ENCODE assay signal across 8 cellular contexts in the genomic region with DNA sequence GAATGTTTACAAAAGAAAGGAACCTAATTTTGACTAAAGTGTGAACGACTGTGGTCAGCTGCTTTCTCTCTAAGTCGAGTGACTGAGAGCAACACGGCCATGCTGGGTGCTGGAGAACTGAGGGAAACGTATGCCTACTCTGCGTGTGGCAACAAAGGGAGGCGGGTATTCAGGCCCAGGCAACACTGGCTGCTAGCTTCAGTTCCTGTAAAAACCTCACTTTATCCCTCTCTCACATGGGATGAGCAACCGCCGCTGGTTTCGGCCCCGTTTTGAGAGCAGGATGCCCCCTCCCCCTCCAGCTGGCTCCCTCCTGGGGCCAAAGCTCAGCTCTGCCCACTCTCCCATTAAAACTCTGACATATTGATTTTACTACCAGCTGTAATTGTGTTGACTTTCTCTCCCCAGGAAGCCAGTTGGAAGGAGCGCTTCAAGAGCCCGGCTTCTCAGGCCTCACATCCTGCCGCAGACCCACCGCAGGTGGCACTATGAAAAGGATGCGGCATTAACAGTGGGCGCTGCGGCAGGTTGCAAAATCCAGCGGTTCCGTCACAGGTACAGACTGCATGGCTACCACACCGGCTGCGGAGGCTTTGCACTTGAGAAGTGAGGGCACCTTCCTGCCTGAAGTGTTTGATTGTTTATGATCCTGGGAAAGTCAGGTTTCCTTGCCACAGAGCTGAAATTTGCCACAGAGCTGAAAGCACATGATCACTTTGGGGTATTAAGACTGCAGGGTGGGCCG. TPM values are rescaled to one million over a fixed set of nuclear protein-coding genes. Genes with fewer than 3 reads are reported as not detected.
DNase-seq lines count a peak whose midpoint lies in the region; ATAC-seq, FAIRE-seq and TF ChIP-seq lines count a peak whose summit lies in the region.

No MANE protein-coding gene starts in this region.

- in situ Hi-C loops in GM12878 (cut with MboI) = no loop called here

- peak; percentile 52 for DNase-seq in NCI-H82 (lab: John Stamatoyannopoulos, UW)
- DNase-seq in NCI-H82 treated with DMSO at 0.1 percent for 48 hours (lab: John Stamatoyannopoulos, UW; ENCODE audit: unreplicated experiment) = no peak
- DNase-seq in Peyer's patch = peak in 2 of 3 donors; percentile 63 to 75
- DNase-seq in GM12878 (ENCODE audit: low read depth, low spot score) = no peak
- DNase-seq in naive thymus-derived CD4-positive, alpha-beta T cell = peak in 7 of 9 donors; percentile 30 to 65 (median 51)
- no peak for DNase-seq in cerebellum (ENCODE audit: low spot score)

- H3K27me3 ChIP-seq in Peyer's patch (no peaks in the 10 kb centered on the region), GM12878 (replicated peaks in 1 of 2; ENCODE audit: control insufficient read depth in 2 of 2, insufficient read depth in 2 of 2, low read length in 1 of 2) (peaks cover 0 to 4% of the 10 kb centered on the region in 2 experiments; a peak in 3 of 4 replicates)
- no peaks in the 10 kb centered on the region for H3K27me3 ChIP-seq in naive thymus-derived CD4-positive, alpha-beta T cell (ENCODE audit: control insufficient read depth in 2 of 2, insufficient read depth in 2 of 2, low read length in 2 of 2)

- BruUV-seq in GM12878 (replicated peaks; lab: Mats Ljungman, UMichigan) = no TSS peak

- TF ChIP-seq CTCF in Peyer's patch (IDR thresholded peaks at IDR 0.05) (no peak), GM12878 (IDR thresholded peaks at IDR 0.05 in 2 of 3, conservative IDR thresholded peaks at IDR 0.05 in 1 of 3; ENCODE audit: control insufficient read depth in 2 of 3, extremely low read depth in 1 of 3, insufficient read depth in 1 of 3, low read depth in 3 of 3, low read length in 3 of 3) (no peak)

- H3K36me3 ChIP-seq in Peyer's patch = no peaks in the 10 kb centered on the region
- H3K36me3 ChIP-seq in GM12878 (ENCODE audit: control insufficient read depth in 2 of 2, insufficient read depth in 2 of 2, low read length in 1 of 2) = no peaks in the 10 kb centered on the region
- no peaks in the 10 kb centered on the region for H3K36me3 ChIP-seq in naive thymus-derived CD4-positive, alpha-beta T cell (ENCODE audit: control insufficient read depth in 2 of 3, insufficient read depth in 3 of 3, low read length in 3 of 3)

- TF ChIP-seq EP300 in GM12878 (IDR thresholded peaks at IDR 0.05; ENCODE audit: borderline replicate concordance in 1 of 2, control insufficient read depth in 1 of 2, low read depth in 2 of 2, low read length in 2 of 2) = no peak

- no peak overlapping the region for H3K4me2 ChIP-seq in GM12878 (ENCODE audit: control insufficient read depth, insufficient read depth)

- intact Hi-C loops in GM12878 (cut with micrococcal nuclease; ENCODE audit: unreplicated experiment) = no loop called here
- intact Hi-C loops in naive thymus-derived CD4-positive, alpha-beta T cell (cut with micrococcal nuclease) = loop anchor here in 1 of 2 donors (2.0 kb wide), 1 partner anchor 17 kb away; no protein-coding TSS in a partner anchor

- peak overlapping the region; percentile 53 to 89 (median 71) for H3K27ac Mint-ChIP-seq in naive thymus-derived CD4-positive, alpha-beta T cell

- H3K4me1 ChIP-seq in Peyer's patch (peaks cover 0 to 70% (median 13%) of the 10 kb centered on the region in 4 donors), GM12878 (ENCODE audit: control insufficient read depth, insufficient read depth, low read length) (peaks cover 4% of the 10 kb centered on the region)
- peaks cover 20 to 28% of the 10 kb centered on the region in 2 donors for H3K4me1 ChIP-seq in naive thymus-derived CD4-positive, alpha-beta T cell (ENCODE audit: control insufficient read depth in 2 of 2, insufficient read depth in 2 of 2, low read length in 2 of 2)

- H4K20me1 ChIP-seq in GM12878 (ENCODE audit: control insufficient read depth, insufficient read depth) = no peaks in the 10 kb centered on the region

- CTCF ChIA-PET in GM12878 (lab: Yijun Ruan, JAX) = interaction anchor here (1.0 to 1.6 kb wide), 2 partner anchors 56 to 103 kb away, joined by 3 to 5 read pairs; no protein-coding TSS in a partner anchor
- CTCF ChIA-PET in naive thymus-derived CD4-positive, alpha-beta T cell (lab: Charles Lee) = interaction anchor here (0.6 to 0.7 kb wide), 2 partner anchors 17 to 348 kb away, joined by 3 read pairs; no protein-coding TSS in a partner anchor

- H3K27ac ChIP-seq in Peyer's patch (peak overlapping the region; percentile 56 to 83 (median 66)), GM12878 (ENCODE audit: control insufficient read depth, insufficient read depth) (no peak overlapping the region), temporal lobe (ENCODE audit: low read depth, low read length) (peak overlapping the region; percentile 86)
- no peak overlapping the region for H3K27ac ChIP-seq in naive thymus-derived CD4-positive, alpha-beta T cell (ENCODE audit: low read depth, low read length)

- H3K36me3 Mint-ChIP-seq in naive thymus-derived CD4-positive, alpha-beta T cell = no peaks in the 10 kb centered on the region

- peak overlapping the region; percentile 62 to 81 (median 75) for H3K4me3 Mint-ChIP-seq in naive thymus-derived CD4-positive, alpha-beta T cell

- no peak for FAIRE-seq in GM12878 (lab: Jason Lieb, UNC)

- TF ChIP-seq POLR2A in Peyer's patch (IDR thresholded peaks at IDR 0.05) (no peak), GM12878 (IDR thresholded peaks at IDR 0.05; ENCODE audit: low read depth, low read length) (no peak)

- TF ChIP-seq RAD21 in GM12878 (IDR thresholded peaks at IDR 0.05; ENCODE audit: insufficient read depth, low read depth, low read length) = no peak

- H3K9me3 ChIP-seq in Peyer's patch (no peaks in the 10 kb centered on the region), GM12878 (replicated peaks; ENCODE audit: control insufficient read depth, insufficient read depth, low read length) (no peaks in the 10 kb centered on the region)
- no peaks in the 10 kb centered on the region for H3K9me3 ChIP-seq in naive thymus-derived CD4-positive, alpha-beta T cell (ENCODE audit: control insufficient read depth in 2 of 3, low read length in 3 of 3)

- peaks cover 0 to 57% (median 5%) of the 10 kb centered on the region in 5 donors for H3K27me3 Mint-ChIP-seq in naive thymus-derived CD4-positive, alpha-beta T cell

- H3K79me2 ChIP-seq in GM12878 (ENCODE audit: control insufficient read depth, insufficient read depth, low read length) = no peaks in the 10 kb centered on the region

- H2AFZ ChIP-seq in GM12878 (ENCODE audit: control insufficient read depth, low read depth, low read length) = no peak overlapping the region

- RAD21 ChIA-PET in GM12878 (lab: Charles Lee; ENCODE audit: unreplicated experiment) = interaction anchor here (1.0 to 1.3 kb wide), 2 partner anchors 104 to 234 kb away, joined by 3 to 4 read pairs; no protein-coding TSS in a partner anchor

- 22% methylated on average over 22 of the region's 22 CpGs for WGBS in GM12878 (ENCODE audit: insufficient coverage, insufficient replicate concordance, low lambda C conversion rate, missing lambda C conversion rate)

- H3K4me3 ChIP-seq in Peyer's patch (peak overlapping the region in 1 of 4 donors; percentile 5), GM12878 (no peak overlapping the region)
- peak overlapping the region; percentile 12 for H3K4me3 ChIP-seq in naive thymus-derived CD4-positive, alpha-beta T cell (ENCODE audit: low read length)

- POLR2A ChIA-PET in GM12878 (lab: Charles Lee) = no interaction called here
- POLR2A ChIA-PET in naive thymus-derived CD4-positive, alpha-beta T cell (lab: Charles Lee) = interaction anchor here (1.2 to 3.1 kb wide), 3 partner anchors 12 to 153 kb away, joined by 5 to 12 read pairs (median 10); partner anchors contain the start of genes IFT122, MBD4 and PLXND1

- SMC1A ChIA-PET in GM12878 (lab: Charles Lee; ENCODE audit: uncharacterized antibody, unreplicated experiment) = no interaction called here

- peak; percentile 52 for ATAC-seq in GM12878
- peak; percentile 68 for ATAC-seq in naive thymus-derived CD4-positive, alpha-beta T cell
- no peak for ATAC-seq in GM21528 (IDR thresholded peaks at IDR 0.05; ENCODE audit: low FRiP score, unreplicated experiment)

- peaks cover 14 to 38% (median 30%) of the 10 kb centered on the region in 7 donors for H3K4me1 Mint-ChIP-seq in naive thymus-derived CD4-positive, alpha-beta T cell

- no peaks in the 10 kb centered on the region for H3K9me3 Mint-ChIP-seq in naive thymus-derived CD4-positive, alpha-beta T cell

- no peak overlapping the region for H3K9ac ChIP-seq in GM12878 (ENCODE audit: control insufficient read depth, insufficient read depth, low read length)

RNA-seq across cellular contexts. Expression of gene PLXND1, which starts 12.7 kb away (rescaled TPM):
- 100 to 1,000 TPM in 1 of 4 donors, 10 to 100 TPM in 3; 13.1 to 305 (median 48.2) TPM for total RNA-seq in Peyer's patch
- 1.1 and 1.7 TPM in 2 replicates for total RNA-seq in GM12878 (2013; cell fraction: nucleolus; rRNA removed)
- 0.16 TPM in 1 of 2 replicates, not detected in the other for total RNA-seq in GM12878 (2014; rRNA removed)
- total RNA-seq in GM12878 (2014; rRNA removed; fragmentation: Illumina TruSeq; extraction: Trizol) = not detected in 2 replicates
- total RNA-seq in GM12878 (2021) = 0.66 and 2.3 TPM in 2 replicates
- 0.49 TPM for polyA plus RNA-seq in GM12878 (2011; ENCODE audit: low read depth)
- 0.01 TPM in 1 of 2 replicates, not detected in the other for polyA plus RNA-seq in GM12878 (2011; rRNA removed)
- 0.04 TPM in 1 of 2 replicates, not detected in the other for polyA plus RNA-seq in GM12878 (2011; cell fraction: cytosol; rRNA removed)
- 0.45 and 0.51 TPM in 2 replicates for polyA plus RNA-seq in GM12878 (2011; cell fraction: nucleus; rRNA removed)
- polyA plus RNA-seq in GM12878 (2012) = 0.29 and 0.51 TPM in 2 replicates
- not detected in 2 replicates for polyA plus RNA-seq in GM12878 (2014; fragmentation: Illumina TruSeq; extraction: Trizol)
- not detected for polyA plus RNA-seq in GM12878 (2014; fragmentation: Nextera tagmentation; extraction: Ambion mirVana)
- polyA plus RNA-seq in GM12878 (2014; rRNA removed) = 0.08 and 0.72 TPM in 2 replicates
- polyA plus RNA-seq in GM12878 (2016; fragmentation: Nextera tagmentation; extraction: Ambion mirVana) = not detected
- 0.44 and 0.46 TPM in 2 replicates for polyA minus RNA-seq in GM12878 (2011; rRNA and poly(A)+ RNA removed)
- polyA minus RNA-seq in GM12878 (2011; cell fraction: cytosol; rRNA and poly(A)+ RNA removed) = not detected in 2 replicates
- polyA minus RNA-seq in GM12878 (2011; cell fraction: nucleus; rRNA and poly(A)+ RNA removed) = not detected in 2 replicates
- 10 to 100 TPM in 2 of 5 experiments, 1 to 10 TPM in 3; 1.9 to 82.5 (median 7.5) TPM for total RNA-seq in naive thymus-derived CD4-positive, alpha-beta T cell
- polyA plus RNA-seq in naive thymus-derived CD4-positive, alpha-beta T cell = under 1 TPM in 1 of 2 donors, not detected in 1; 0.38 TPM
- 24.1 TPM for total RNA-seq in temporal lobe
- total RNA-seq in cerebellum = 47.4 TPM

RNA-seq across cellular contexts. Expression of gene H1-8, which starts 50.8 kb away (rescaled TPM):
- total RNA-seq in Peyer's patch (not detected), GM12878 (2014; rRNA removed) (not detected in 2 replicates), GM12878 (2014; rRNA removed; fragmentation: Illumina TruSeq; extraction: Trizol) (not detected in 2 replicates), GM12878 (2021) (not detected in 2 replicates), temporal lobe (not detected), cerebellum (not detected)
- not detected in 2 replicates for total RNA-seq in GM12878 (2013; cell fraction: nucleolus; rRNA removed)
- not detected for polyA plus RNA-seq in GM12878 (2011; ENCODE audit: low read depth)
- polyA plus RNA-seq in GM12878 (2011; rRNA removed) (not detected in 2 replicates), GM12878 (2014; fragmentation: Illumina TruSeq; extraction: Trizol) (not detected in 2 replicates), GM12878 (2014; fragmentation: Nextera tagmentation; extraction: Ambion mirVana) (not detected), GM12878 (2014; rRNA removed) (not detected in 2 replicates), GM12878 (2016; fragmentation: Nextera tagmentation; extraction: Ambion mirVana) (not detected)
- not detected in 2 replicates for polyA plus RNA-seq in GM12878 (2011; cell fraction: cytosol; rRNA removed)
- polyA plus RNA-seq in GM12878 (2011; cell fraction: nucleus; rRNA removed) = not detected in 2 replicates
- polyA plus RNA-seq in GM12878 (2012) = not detected in 2 replicates
- not detected in 2 replicates for polyA minus RNA-seq in GM12878 (2011; rRNA and poly(A)+ RNA removed)
- polyA minus RNA-seq in GM12878 (2011; cell fraction: cytosol; rRNA and poly(A)+ RNA removed) = not detected in 2 replicates
- not detected in 2 replicates for polyA minus RNA-seq in GM12878 (2011; cell fraction: nucleus; rRNA and poly(A)+ RNA removed)
- not detected for total RNA-seq in naive thymus-derived CD4-positive, alpha-beta T cell
- not detected for polyA plus RNA-seq in naive thymus-derived CD4-positive, alpha-beta T cell

Comparison
In these comparisons a context has a peak if more than half of its experiments do, and no peak if none do; other contexts are left out.
1. DNase-seq: peak in NCI-H82 (single experiment), Peyer's patch (2 of 3) and naive thymus-derived CD4-positive, alpha-beta T cell (7 of 9); none in NCI-H82 treated with DMSO at 0.1 percent for 48 hours (single experiment), GM12878 (single experiment) and cerebellum (single experiment).
2. H3K27ac ChIP-seq: peak in Peyer's patch (4 of 4) and temporal lobe (single experiment); none in GM12878 (single experiment) and naive thymus-derived CD4-positive, alpha-beta T cell (single experiment).